Comparison of ENCODE assay signal across 9 cellular contexts in genomic region chr1:7539772-7540175, GRCh38.
DNase-seq lines count a peak whose midpoint lies in the region; ATAC-seq and TF ChIP-seq lines count a peak whose summit lies in the region.
"Had no signal": no experiment of that assay in that cellular context is flagged by ENCODE, and none has a peak within 500 bp of the region (broad histone marks: within the 10 kb centered on the region; RNA-seq: fewer than 3 reads in every experiment).

No MANE protein-coding gene starts in this region.

- ATAC-seq in activated CD8-positive, alpha-beta memory T cell treated with anti-CD3 and anti-CD28 coated beads, Interleukin-2, amount 10 ng/mL, durations not matched to agents 7 days and 5 days = peak; percentile 33
- ATAC-seq in GM21360 (IDR thresholded peaks at IDR 0.05; ENCODE audit: unreplicated experiment) (no peak), GM19467 (IDR thresholded peaks at IDR 0.05; ENCODE audit: unreplicated experiment) (no peak)
- ATAC-seq: right cardiac atrium had no signal

- no peak for DNase-seq in activated CD8-positive, alpha-beta memory T cell treated with anti-CD3 and anti-CD28 coated beads, Interleukin-2, amount 10 ng/mL, durations not matched to agents 7 days and 5 days
- no peak for DNase-seq in activated CD8-positive, alpha-beta memory T cell treated with anti-CD3 and anti-CD28 coated beads, Interleukin-2, amount 50 U/mL, for 4 hours
- DNase-seq in NCI-H345 (lab: John Stamatoyannopoulos, UW) (peak; percentile 55), dorsolateral prefrontal cortex (peak in 1 of 10 donors; percentile 44), D341Med (ENCODE audit: low spot score) (no peak)

- intact Hi-C loops in dorsolateral prefrontal cortex (cut with DNase I) = no loop called here

- H3K4me3 ChIP-seq in dorsolateral prefrontal cortex (no peak overlapping the region), parathyroid adenoma (ENCODE audit: low read depth, low read length) (no peak overlapping the region)

- H3K79me2 ChIP-seq in parathyroid adenoma = no peaks in the 10 kb centered on the region

- no peak overlapping the region for H3K27ac Mint-ChIP-seq in activated CD8-positive, alpha-beta memory T cell treated with anti-CD3 and anti-CD28 coated beads, Interleukin-2, amount 10 ng/mL, durations not matched to agents 7 days and 5 days

- no peaks in the 10 kb centered on the region for H3K9me3 Mint-ChIP-seq in activated CD8-positive, alpha-beta memory T cell treated with anti-CD3 and anti-CD28 coated beads, Interleukin-2, amount 10 ng/mL, durations not matched to agents 7 days and 5 days (ENCODE audit: low read depth)

- no peak overlapping the region for H3K9ac ChIP-seq in parathyroid adenoma

- H3K4me1 ChIP-seq in parathyroid adenoma = no peaks in the 10 kb centered on the region

- CTCF ChIA-PET in activated CD8-positive, alpha-beta memory T cell treated with anti-CD3 and anti-CD28 coated beads, Interleukin-2, amount 10 ng/mL, durations not matched to agents 7 days and 5 days (lab: Charles Lee) = no interaction called here

- no peak overlapping the region for H2AFZ ChIP-seq in parathyroid adenoma

- H3K27ac ChIP-seq in dorsolateral prefrontal cortex (no peak overlapping the region), parathyroid adenoma (no peak overlapping the region)

- no peaks in the 10 kb centered on the region for H3K27me3 ChIP-seq in dorsolateral prefrontal cortex
- no peaks in the 10 kb centered on the region for H3K27me3 ChIP-seq in parathyroid adenoma (ENCODE audit: control insufficient read depth, insufficient read depth, low read length)

- no peaks in the 10 kb centered on the region for H3K9me3 ChIP-seq in parathyroid adenoma (ENCODE audit: control insufficient read depth, low read length)

- H3K4me3 Mint-ChIP-seq in activated CD8-positive, alpha-beta memory T cell treated with anti-CD3 and anti-CD28 coated beads, Interleukin-2, amount 10 ng/mL, durations not matched to agents 7 days and 5 days = no peak overlapping the region

- H3K4me1 Mint-ChIP-seq in activated CD8-positive, alpha-beta memory T cell treated with anti-CD3 and anti-CD28 coated beads, Interleukin-2, amount 10 ng/mL, durations not matched to agents 7 days and 5 days = no peaks in the 10 kb centered on the region

- no peaks in the 10 kb centered on the region for H3K36me3 Mint-ChIP-seq in activated CD8-positive, alpha-beta memory T cell treated with anti-CD3 and anti-CD28 coated beads, Interleukin-2, amount 10 ng/mL, durations not matched to agents 7 days and 5 days

- H3K4me2 ChIP-seq in parathyroid adenoma (ENCODE audit: low read length) = no peak overlapping the region

- H3K27me3 Mint-ChIP-seq in activated CD8-positive, alpha-beta memory T cell treated with anti-CD3 and anti-CD28 coated beads, Interleukin-2, amount 10 ng/mL, durations not matched to agents 7 days and 5 days = peaks cover 2% of the 10 kb centered on the region

- H3K36me3 ChIP-seq in parathyroid adenoma (ENCODE audit: control insufficient read depth, insufficient read depth, low read length) = no peaks in the 10 kb centered on the region

- TF ChIP-seq CTCF in dorsolateral prefrontal cortex (IDR thresholded peaks at IDR 0.05 in 54 of 56, conservative IDR thresholded peaks at IDR 0.05 in 2 of 56; ENCODE audit: low read depth in 1 of 56, partially characterized antibody in 56 of 56) (peak in 45 of 56 donors; percentile 7 to 54 (median 37)), parathyroid adenoma (IDR thresholded peaks at IDR 0.05) (peak; percentile 52)
